25 cellular contexts compared by ENCODE assay signal in genomic region chr2:120317916-120318315, GRCh38. TPM values are rescaled to one million over a fixed set of nuclear protein-coding genes. Genes with fewer than 3 reads are reported as not detected.
"Had no signal": no experiment of that assay in that cellular context is flagged by ENCODE, and none has a peak within 500 bp of the region (broad histone marks: within the 10 kb centered on the region; RNA-seq: fewer than 3 reads in every experiment).

No MANE protein-coding gene starts in this region.

- H3K4me1 ChIP-seq: parathyroid adenoma, prostate gland had no signal

- H3K9me3 Mint-ChIP-seq: central memory CD8-positive, alpha-beta T cell; naive thymus-derived CD8-positive, alpha-beta T cell; stimulated activated naive B cell treated with anti-CD40 and anti-IgM and Interleukin-4, amounts not matched to agents 10 μg/mL and 1 μg/mL and 100 μg/mL, for 72 hours; stimulated activated naive CD8-positive, alpha-beta T cell treated with anti-CD3 and anti-CD28 coated beads, Interleukin-15, Interleukin-2, amounts not matched to agents 100 ng/mL and 50 ng/mL, for 24 hours had no signal

- H3K27me3 Mint-ChIP-seq: naive thymus-derived CD8-positive, alpha-beta T cell; stimulated activated naive CD8-positive, alpha-beta T cell treated with anti-CD3 and anti-CD28 coated beads, Interleukin-15, Interleukin-2, amounts not matched to agents 100 ng/mL and 50 ng/mL, for 24 hours had no signal

- ATAC-seq: left lung; naive thymus-derived CD8-positive, alpha-beta T cell; stimulated activated naive B cell treated with anti-CD40 and anti-IgM and Interleukin-4, amounts not matched to agents 10 μg/mL and 1 μg/mL and 100 μg/mL, for 72 hours had no signal

- H3K4me3 Mint-ChIP-seq: central memory CD8-positive, alpha-beta T cell; naive thymus-derived CD8-positive, alpha-beta T cell; stimulated activated naive B cell treated with anti-CD40 and anti-IgM and Interleukin-4, amounts not matched to agents 10 μg/mL and 1 μg/mL and 100 μg/mL, for 72 hours; stimulated activated naive CD8-positive, alpha-beta T cell treated with anti-CD3 and anti-CD28 coated beads, Interleukin-15, Interleukin-2, amounts not matched to agents 100 ng/mL and 50 ng/mL, for 24 hours had no signal

- H2AFZ ChIP-seq: parathyroid adenoma had no signal

- H3K27ac ChIP-seq: coronary artery, esophagus muscularis mucosa, heart right ventricle, left lung, neutrophil, parathyroid adenoma, prostate gland, thoracic aorta had no signal

- H3K27me3 ChIP-seq: left lung, neutrophil, tibial nerve had no signal

- H3K36me3 ChIP-seq: esophagus muscularis mucosa, heart right ventricle, left lung, neutrophil, prostate gland, thoracic aorta, tibial nerve had no signal

- H3K4me3 ChIP-seq: coronary artery, esophagus muscularis mucosa, heart right ventricle, left lung, prostate gland, skin epidermis, thoracic aorta, tibial nerve had no signal

- H3K9ac ChIP-seq: parathyroid adenoma had no signal

- H3K36me3 Mint-ChIP-seq: naive thymus-derived CD8-positive, alpha-beta T cell had no signal

- H3K9me3 ChIP-seq: esophagus muscularis mucosa, heart right ventricle, left lung, neutrophil, prostate gland, thoracic aorta, tibial nerve had no signal

- H3K27ac Mint-ChIP-seq: stimulated activated naive B cell treated with anti-CD40 and anti-IgM and Interleukin-4, amounts not matched to agents 10 μg/mL and 1 μg/mL and 100 μg/mL, for 72 hours; stimulated activated naive CD8-positive, alpha-beta T cell treated with anti-CD3 and anti-CD28 coated beads, Interleukin-15, Interleukin-2, amounts not matched to agents 100 ng/mL and 50 ng/mL, for 24 hours had no signal

- H3K79me2 ChIP-seq: parathyroid adenoma had no signal

- DNase-seq: dermis blood vessel endothelial cell; effector memory CD4-positive, alpha-beta T cell; foreskin melanocyte; glutamatergic neuron; heart right ventricle; hippocampal formation; left cardiac atrium; naive thymus-derived CD8-positive, alpha-beta T cell; right cardiac atrium; stimulated activated CD4-positive, alpha-beta T cell treated with anti-CD3 and anti-CD28 coated beads, Interleukin-15, amount 100 ng/mL, for 24 hours; stimulated activated CD4-positive, alpha-beta T cell treated with anti-CD3 and anti-CD28 coated beads, Interleukin-2, amount 100 ng/mL, for 48 hours; stimulated activated naive B cell treated with anti-CD40 and anti-IgM and Interleukin-4, amounts not matched to agents 10 μg/mL and 1 μg/mL and 100 μg/mL, for 72 hours had no signal

RNA-seq across cellular contexts. Expression of gene INHBB, which starts 28.0 kb away (rescaled TPM):
- total RNA-seq: fibroblast of lung; naive thymus-derived CD8-positive, alpha-beta T cell had no signal
- polyA plus RNA-seq: naive thymus-derived CD8-positive, alpha-beta T cell; neural cell had no signal
